Comparison of ENCODE assay signal across 26 cellular contexts in the genomic region with DNA sequence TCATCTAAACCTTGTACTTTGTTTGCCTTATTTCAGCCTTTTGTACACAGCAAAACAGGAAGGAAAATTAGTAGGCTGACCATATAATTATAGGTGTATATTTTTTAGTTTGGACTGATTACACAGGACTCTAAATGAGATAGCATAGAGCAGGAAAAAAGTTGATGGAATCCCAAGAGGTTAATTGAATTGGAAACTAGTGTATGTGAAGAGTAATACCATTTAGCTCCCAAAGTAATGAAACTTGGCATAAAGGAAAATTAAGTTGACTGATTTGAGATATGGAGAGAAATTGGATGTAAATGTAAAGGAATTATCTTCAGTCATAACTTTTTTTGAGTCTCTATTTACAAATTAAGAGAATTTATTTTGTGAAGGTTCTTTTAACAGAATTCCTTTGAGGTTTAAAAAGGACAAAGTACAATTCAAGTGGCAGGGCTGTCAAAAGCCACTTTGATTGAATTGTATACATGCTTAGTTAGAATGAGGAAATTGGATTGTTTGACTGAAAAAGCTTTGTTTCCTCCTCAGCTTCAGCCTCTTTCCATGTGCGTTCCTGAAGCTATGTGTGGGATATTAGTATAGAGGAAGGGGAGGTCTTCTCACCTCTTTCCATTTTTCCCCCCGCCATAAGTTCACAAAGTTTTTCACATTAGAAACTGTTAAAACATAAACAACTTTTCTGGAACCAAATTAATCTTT. TPM values are rescaled to one million over a fixed set of nuclear protein-coding genes. Genes with fewer than 3 reads are reported as not detected.
DNase-seq lines count a peak whose midpoint lies in the region; ATAC-seq, FAIRE-seq and TF ChIP-seq lines count a peak whose summit lies in the region.
"Had no signal": no experiment of that assay in that cellular context is flagged by ENCODE, and none has a peak within 500 bp of the region (broad histone marks: within the 10 kb centered on the region; RNA-seq: fewer than 3 reads in every experiment).

No MANE protein-coding gene starts in this region.

- H2AFZ ChIP-seq in MM.1S (ENCODE audit: low read length) = no peak overlapping the region
- no peak overlapping the region for H2AFZ ChIP-seq in mesenchymal stem cell (ENCODE audit: low read depth, low read length)
- H2AFZ ChIP-seq in OCI-LY7 (ENCODE audit: low read length) = no peak overlapping the region

- no peaks in the 10 kb centered on the region for H3K9me3 Mint-ChIP-seq in chondrocyte (ENCODE audit: low read depth)
- H3K9me3 Mint-ChIP-seq: CD4-positive, alpha-beta memory T cell; naive thymus-derived CD4-positive, alpha-beta T cell had no signal

- H3K9ac ChIP-seq in MM.1S (ENCODE audit: low read length) (no peak overlapping the region), mesenchymal stem cell (ENCODE audit: low read length) (no peak overlapping the region)

- intact Hi-C loops in OCI-LY7 (cut with micrococcal nuclease; ENCODE audit: unreplicated experiment) = no loop called here

- CTCF ChIA-PET in OCI-LY7 (lab: Charles Lee; ENCODE audit: unreplicated experiment) = no interaction called here

- no peak overlapping the region for H3K4ac ChIP-seq in mesenchymal stem cell (ENCODE audit: low read depth in 1 of 2, low read length in 2 of 2)

- H3K27me3 ChIP-seq in MM.1S (replicated peaks; ENCODE audit: insufficient read depth, low read length) (no peaks in the 10 kb centered on the region), mesenchymal stem cell (ENCODE audit: control insufficient read depth in 1 of 2, insufficient read depth in 1 of 2, low read length in 2 of 2) (no peaks in the 10 kb centered on the region), small intestine (ENCODE audit: control insufficient read depth in 2 of 2, insufficient read depth in 2 of 2, low read length in 2 of 2) (no peaks in the 10 kb centered on the region)
- H3K27me3 ChIP-seq: thyroid gland had no signal

- H3K14ac ChIP-seq in mesenchymal stem cell (ENCODE audit: low read length in 2 of 2) = no peak overlapping the region

- peak overlapping the region; percentile 59 for H3K4me2 ChIP-seq in MM.1S (ENCODE audit: low read depth, low read length)
- H3K4me2 ChIP-seq in mesenchymal stem cell (ENCODE audit: low read length, poor library complexity, severe bottlenecking) = no peak overlapping the region
- no peak overlapping the region for H3K4me2 ChIP-seq in OCI-LY7 (ENCODE audit: low read length)

- H4K20me1 ChIP-seq in MM.1S (ENCODE audit: insufficient read depth, low read length) (no peaks in the 10 kb centered on the region), OCI-LY7 (ENCODE audit: insufficient read depth, low read length) (no peaks in the 10 kb centered on the region)

- H3K9me3 ChIP-seq in MM.1S (replicated peaks; ENCODE audit: insufficient read depth, low read length) (no peaks in the 10 kb centered on the region), mesenchymal stem cell (ENCODE audit: control insufficient read depth, low read length) (no peaks in the 10 kb centered on the region), small intestine (ENCODE audit: control insufficient read depth, low read depth) (no peaks in the 10 kb centered on the region), OCI-LY7 (ENCODE audit: low read length) (no peaks in the 10 kb centered on the region)
- H3K9me3 ChIP-seq: thyroid gland had no signal

- H3K36me3 Mint-ChIP-seq in chondrocyte (ENCODE audit: low read depth) = peaks cover 4% of the 10 kb centered on the region

- H4K91ac ChIP-seq in mesenchymal stem cell (ENCODE audit: low read length) = no peak overlapping the region

- H3K23ac ChIP-seq in mesenchymal stem cell (ENCODE audit: low read length in 2 of 2) = no peak overlapping the region

- H4K8ac ChIP-seq in mesenchymal stem cell (ENCODE audit: low read length) = no peak overlapping the region

- H3K4me3 Mint-ChIP-seq in chondrocyte (ENCODE audit: unreplicated experiment) = peak overlapping the region; percentile 33
- H3K4me3 Mint-ChIP-seq: activated CD8-positive, alpha-beta memory T cell treated with anti-CD3 and anti-CD28 coated beads, Interleukin-2, amount 10 ng/mL, durations not matched to agents 7 days and 5 days; CD4-positive, alpha-beta memory T cell; naive thymus-derived CD4-positive, alpha-beta T cell had no signal

- no CpG with 5 or more reads among the region's 2 CpGs for WGBS in mesenchymal stem cell
- 45 to 60% (median 47%) methylated on average over 2 of the region's 2 CpGs for WGBS in small intestine, 3 donors

- POLR2A ChIA-PET in OCI-LY7 (lab: Charles Lee) = no interaction called here

- peak overlapping the region; percentile 67 for H2AK5ac ChIP-seq in mesenchymal stem cell (ENCODE audit: low read length, severe bottlenecking)

- no peak overlapping the region for H3K4me3 ChIP-seq in MM.1S (ENCODE audit: low read length)
- no peak overlapping the region for H3K4me3 ChIP-seq in mesenchymal stem cell (ENCODE audit: insufficient read depth in 1 of 2, low read depth in 1 of 2, low read length in 2 of 2)
- no peak overlapping the region for H3K4me3 ChIP-seq in small intestine (ENCODE audit: low read depth in 1 of 2, low read length in 2 of 2)
- H3K4me3 ChIP-seq in OCI-LY7 (ENCODE audit: low read depth, low read length, poor library complexity, severe bottlenecking) = no peak overlapping the region
- H3K4me3 ChIP-seq: skin epidermis, thyroid gland had no signal

- H3K36me3 ChIP-seq in MM.1S (replicated peaks; ENCODE audit: insufficient read depth, low read length) (no peaks in the 10 kb centered on the region), mesenchymal stem cell (ENCODE audit: control insufficient read depth in 1 of 2, insufficient read depth in 2 of 2, low read depth in 1 of 2, low read length in 2 of 2) (peaks cover 0 to 3% of the 10 kb centered on the region in 2 experiments), small intestine (ENCODE audit: control insufficient read depth in 2 of 2, insufficient read depth in 2 of 2, low read length in 2 of 2) (no peaks in the 10 kb centered on the region), OCI-LY7 (ENCODE audit: insufficient read depth, low read length) (peaks cover 10% of the 10 kb centered on the region)
- H3K36me3 ChIP-seq: thyroid gland had no signal

- peak overlapping the region; percentile 94 for H3K27ac Mint-ChIP-seq in chondrocyte (ENCODE audit: unreplicated experiment)
- H3K27ac Mint-ChIP-seq: activated CD8-positive, alpha-beta memory T cell treated with anti-CD3 and anti-CD28 coated beads, Interleukin-2, amount 10 ng/mL, durations not matched to agents 7 days and 5 days had no signal

- H3K18ac ChIP-seq in mesenchymal stem cell (ENCODE audit: low read depth in 1 of 2, low read length in 2 of 2) = no peak overlapping the region

- H3K79me1 ChIP-seq in mesenchymal stem cell (replicated peaks; ENCODE audit: low read length, poor library complexity, severe bottlenecking) = peaks cover 10% of the 10 kb centered on the region

- no peak for FAIRE-seq in small intestine (lab: Jason Lieb, UNC)
- FAIRE-seq: kidney had no signal

- H3K79me2 ChIP-seq in MM.1S (ENCODE audit: low read length) = no peaks in the 10 kb centered on the region
- H3K79me2 ChIP-seq in OCI-LY7 (ENCODE audit: insufficient read depth, low read depth, low read length) = no peaks in the 10 kb centered on the region

- H2BK5ac ChIP-seq in mesenchymal stem cell (ENCODE audit: low read depth, low read length, poor library complexity, severe bottlenecking) = no peak overlapping the region

- DNase-seq in MM.1S (no peak), chondrocyte (ENCODE audit: low spot score) (no peak), mesenchymal stem cell (no peak), small intestine (peak; percentile 15), HuH-7 (ENCODE audit: low spot score) (no peak), OCI-LY7 (ENCODE audit: low spot score) (no peak)
- DNase-seq: activated CD4-positive, alpha-beta T cell treated with anti-CD3 and anti-CD28 coated beads for 4 hours; activated CD8-positive, alpha-beta memory T cell treated with anti-CD3 and anti-CD28 coated beads, Interleukin-2, amount 10 ng/mL, durations not matched to agents 7 days and 5 days; activated naive CD4-positive, alpha-beta T cell treated with anti-CD3 and anti-CD28 coated beads, Interleukin-2, amount 50 U/mL, for 16 hours; CD4-positive, alpha-beta memory T cell; effector CD8-positive, alpha-beta T cell; HCEC 1CT; Kasumi-1; kidney; mammary epithelial cell; naive thymus-derived CD4-positive, alpha-beta T cell; NCI-H1092 treated with DMSO at 0.1 percent for 48 hours; NCI-H2029; NCI-H446; posterior cingulate gyrus; SHP77; stimulated activated naive CD4-positive, alpha-beta T cell treated with Interleukin-2 at 50 U/mL for 16 hours had no signal

- TF ChIP-seq CTCF in MM.1S (IDR thresholded peaks at IDR 0.05; ENCODE audit: low read length) (no peak), chondrocyte (IDR thresholded peaks at IDR 0.05) (no peak), OCI-LY7 (conservative IDR thresholded peaks at IDR 0.05; ENCODE audit: low read length) (no peak)

- H3K9me2 ChIP-seq in MM.1S (replicated peaks; ENCODE audit: insufficient read depth, low read length) (no peaks in the 10 kb centered on the region), OCI-LY7 (ENCODE audit: insufficient read depth, low read length) (no peaks in the 10 kb centered on the region)

- H2BK12ac ChIP-seq in mesenchymal stem cell (ENCODE audit: low read length in 2 of 2) = no peak overlapping the region

- H3F3A ChIP-seq in MM.1S (ENCODE audit: insufficient read depth, low read length) = peaks cover 12% of the 10 kb centered on the region

- H3K4me1 Mint-ChIP-seq in chondrocyte (ENCODE audit: low read depth) = peaks cover 74% of the 10 kb centered on the region

- ATAC-seq in HG02642 (IDR thresholded peaks at IDR 0.05; ENCODE audit: poor library complexity, unreplicated experiment) (no peak), HG03045 (IDR thresholded peaks at IDR 0.05; ENCODE audit: unreplicated experiment) (no peak)
- ATAC-seq: activated CD8-positive, alpha-beta memory T cell treated with anti-CD3 and anti-CD28 coated beads, Interleukin-2, amount 10 ng/mL, durations not matched to agents 7 days and 5 days; naive thymus-derived CD4-positive, alpha-beta T cell had no signal

- no TSS peak for BruUV-seq in OCI-LY7 (replicated peaks; lab: Mats Ljungman, UMichigan)

- H3K27me3 Mint-ChIP-seq in chondrocyte (ENCODE audit: low read depth) = no peaks in the 10 kb centered on the region
- H3K27me3 Mint-ChIP-seq: activated CD8-positive, alpha-beta memory T cell treated with anti-CD3 and anti-CD28 coated beads, Interleukin-2, amount 10 ng/mL, durations not matched to agents 7 days and 5 days; CD4-positive, alpha-beta memory T cell; naive thymus-derived CD4-positive, alpha-beta T cell had no signal

- H2BK120ac ChIP-seq in mesenchymal stem cell (ENCODE audit: low read depth, low read length) = no peak overlapping the region

- H3K4me1 ChIP-seq in MM.1S (ENCODE audit: low read length) (peaks cover 49% of the 10 kb centered on the region), mesenchymal stem cell (ENCODE audit: control insufficient read depth, insufficient read depth, low read depth, low read length) (peaks cover 5% of the 10 kb centered on the region), small intestine (ENCODE audit: control insufficient read depth in 2 of 2, insufficient read depth in 1 of 2, low read depth in 1 of 2, low read length in 1 of 2) (peaks cover 8 to 15% of the 10 kb centered on the region in 2 donors), OCI-LY7 (ENCODE audit: insufficient read depth, low read length, poor library complexity, severe bottlenecking) (no peaks in the 10 kb centered on the region)

- H3K27ac ChIP-seq in MM.1S (ENCODE audit: low read length) (no peak overlapping the region; the same call in 1 of the 2 replicates), mesenchymal stem cell (ENCODE audit: low read length, poor library complexity, severe bottlenecking) (no peak overlapping the region), small intestine (ENCODE audit: low read depth in 1 of 2, low read length in 1 of 2) (peak overlapping the region in 1 of 2 donors; percentile 5), OCI-LY7 (ENCODE audit: low read depth, low read length, poor library complexity, severe bottlenecking) (no peak overlapping the region)
- H3K27ac ChIP-seq: skin epidermis, thyroid gland had no signal

- no peak overlapping the region for H2BK15ac ChIP-seq in mesenchymal stem cell (ENCODE audit: low read depth, poor library complexity, severe bottlenecking)

RNA-seq across cellular contexts. Expression of a gene that starts 26.4 kb away (rescaled TPM):
- total RNA-seq in chondrocyte (39.0 to 39.5 TPM (median 39.3 TPM) in 3 replicates), OCI-LY7 (2022) (31.6 and 32.0 TPM in 2 replicates)
- polyA plus RNA-seq in mesenchymal stem cell (2013, experiment 1 of 2) = 19.7 TPM
- 18.9 TPM for polyA plus RNA-seq in mesenchymal stem cell (2013, experiment 2 of 2)
- polyA plus RNA-seq in small intestine = 1 to 10 TPM; 4.3 to 9.5 (median 4.5) TPM
- total RNA-seq in OCI-LY7 (2014; rRNA removed; shearing (Covaris generic)) = 13.5 and 16.4 TPM in 2 replicates
